In genomic region chr6:80226156-80226555, GRCh38 we compare ENCODE assay signal across 28 cellular contexts.
"Had no signal": no experiment of that assay in that cellular context is flagged by ENCODE, and none has a peak within 500 bp of the region (broad histone marks: within the 10 kb centered on the region; RNA-seq: fewer than 3 reads in every experiment).

No MANE protein-coding gene starts in this region.

- H3K9me3 ChIP-seq: body of pancreas, colonic mucosa had no signal

- H3K4me1 Mint-ChIP-seq: activated CD4-positive, alpha-beta memory T cell treated with anti-CD3 and anti-CD28 coated beads, Interleukin-2, amount 10 ng/mL, durations not matched to agents 7 days and 5 days; activated CD4-positive, alpha-beta T cell treated with anti-CD3 and anti-CD28 coated beads, Interleukin-2, amount 10 ng/mL, durations not matched to agents 7 days and 5 days; activated naive CD4-positive, alpha-beta T cell treated with anti-CD3 and anti-CD28 coated beads, Interleukin-2, amount 10 ng/mL, durations not matched to agents 7 days and 5 days had no signal

- H3K27me3 ChIP-seq: body of pancreas, colonic mucosa had no signal

- H3K4me1 ChIP-seq: body of pancreas, colonic mucosa had no signal

- H3K9me3 Mint-ChIP-seq: activated CD4-positive, alpha-beta memory T cell treated with anti-CD3 and anti-CD28 coated beads, Interleukin-2, amount 10 ng/mL, durations not matched to agents 7 days and 5 days; activated CD4-positive, alpha-beta T cell treated with anti-CD3 and anti-CD28 coated beads, Interleukin-2, amount 10 ng/mL, durations not matched to agents 7 days and 5 days; activated naive CD4-positive, alpha-beta T cell treated with anti-CD3 and anti-CD28 coated beads, Interleukin-2, amount 10 ng/mL, durations not matched to agents 7 days and 5 days; activated T-cell treated with anti-CD3 and anti-CD28 coated beads, Interleukin-2, amount 50 U/mL, for 24 hours; activated T-cell treated with anti-CD3 and anti-CD28 coated beads, Interleukin-2, amount 50 U/mL, for 72 hours; endodermal cell had no signal

- H3K27ac ChIP-seq: body of pancreas, colonic mucosa, VCaP had no signal

- H3K4me3 Mint-ChIP-seq: activated CD4-positive, alpha-beta memory T cell treated with anti-CD3 and anti-CD28 coated beads, Interleukin-2, amount 10 ng/mL, durations not matched to agents 7 days and 5 days; activated CD4-positive, alpha-beta T cell treated with anti-CD3 and anti-CD28 coated beads, Interleukin-2, amount 10 ng/mL, durations not matched to agents 7 days and 5 days; activated naive CD4-positive, alpha-beta T cell treated with anti-CD3 and anti-CD28 coated beads, Interleukin-2, amount 10 ng/mL, durations not matched to agents 7 days and 5 days; activated naive CD8-positive, alpha-beta T cell; activated T-cell treated with anti-CD3 and anti-CD28 coated beads, Interleukin-2, amount 50 U/mL, for 24 hours; activated T-cell treated with anti-CD3 and anti-CD28 coated beads, Interleukin-2, amount 50 U/mL, for 72 hours; endodermal cell; WTC11 had no signal

- H3K27me3 Mint-ChIP-seq: activated CD4-positive, alpha-beta memory T cell treated with anti-CD3 and anti-CD28 coated beads, Interleukin-2, amount 10 ng/mL, durations not matched to agents 7 days and 5 days; activated CD4-positive, alpha-beta T cell treated with anti-CD3 and anti-CD28 coated beads, Interleukin-2, amount 10 ng/mL, durations not matched to agents 7 days and 5 days; activated naive CD4-positive, alpha-beta T cell treated with anti-CD3 and anti-CD28 coated beads, Interleukin-2, amount 10 ng/mL, durations not matched to agents 7 days and 5 days; activated naive CD8-positive, alpha-beta T cell; activated T-cell treated with anti-CD3 and anti-CD28 coated beads, Interleukin-2, amount 50 U/mL, for 24 hours had no signal

- ATAC-seq: activated T-cell treated with anti-CD3 and anti-CD28 coated beads, Interleukin-2, amount 50 U/mL, for 72 hours; body of pancreas; esophagus mucosa; WTC11 had no signal

- H3K36me3 ChIP-seq: colonic mucosa had no signal

- H3K4me3 ChIP-seq: body of pancreas, colonic mucosa had no signal

- H3K27ac Mint-ChIP-seq: activated CD4-positive, alpha-beta memory T cell treated with anti-CD3 and anti-CD28 coated beads, Interleukin-2, amount 10 ng/mL, durations not matched to agents 7 days and 5 days; activated CD4-positive, alpha-beta T cell treated with anti-CD3 and anti-CD28 coated beads, Interleukin-2, amount 10 ng/mL, durations not matched to agents 7 days and 5 days; activated naive CD4-positive, alpha-beta T cell treated with anti-CD3 and anti-CD28 coated beads, Interleukin-2, amount 10 ng/mL, durations not matched to agents 7 days and 5 days; activated naive CD8-positive, alpha-beta T cell; activated T-cell treated with anti-CD3 and anti-CD28 coated beads, Interleukin-2, amount 50 U/mL, for 24 hours; activated T-cell treated with anti-CD3 and anti-CD28 coated beads, Interleukin-2, amount 50 U/mL, for 72 hours; endodermal cell; WTC11 had no signal

- FAIRE-seq: frontal cortex had no signal

- DNase-seq: activated CD4-positive, alpha-beta memory T cell treated with anti-CD3 and anti-CD28 coated beads, Interleukin-2, amount 10 ng/mL, durations not matched to agents 7 days and 5 days; activated CD4-positive, alpha-beta T cell treated with anti-CD3 and anti-CD28 coated beads for 1 hour; activated CD4-positive, alpha-beta T cell treated with anti-CD3 and anti-CD28 coated beads for 4 hours; activated CD4-positive, alpha-beta T cell treated with anti-CD3 and anti-CD28 coated beads, Interleukin-2, amount 10 ng/mL, durations not matched to agents 7 days and 5 days; activated CD4-positive, alpha-beta T cell treated with anti-CD3 and anti-CD28 coated beads, Interleukin-2, amount 50 U/mL, for 4 hours; activated CD8-positive, alpha-beta memory T cell treated with anti-CD3 and anti-CD28 coated beads, Interleukin-2, amount 50 U/mL, for 48 hours; activated gamma-delta T cell; activated naive CD4-positive, alpha-beta T cell; activated naive CD4-positive, alpha-beta T cell treated with anti-CD3 and anti-CD28 coated beads, Interleukin-2, amount 10 ng/mL, durations not matched to agents 7 days and 5 days; activated T-cell treated with anti-CD3 and anti-CD28 coated beads for 4 hours; activated T-cell treated with anti-CD3 and anti-CD28 coated beads, Interleukin-2, amount 50 U/mL, for 24 hours; activated T-cell treated with anti-CD3 and anti-CD28 coated beads, Interleukin-2, amount 50 U/mL, for 72 hours; amniotic stem cell; anterior cingulate cortex; body of pancreas; caudate nucleus; cerebellar nuclear complex; colonic mucosa; effector CD8-positive, alpha-beta T cell; endodermal cell; foreskin fibroblast; head of caudate nucleus; T-helper 2 cell had no signal
